ENCODE assay signal across 9 cellular contexts in the genomic region with DNA sequence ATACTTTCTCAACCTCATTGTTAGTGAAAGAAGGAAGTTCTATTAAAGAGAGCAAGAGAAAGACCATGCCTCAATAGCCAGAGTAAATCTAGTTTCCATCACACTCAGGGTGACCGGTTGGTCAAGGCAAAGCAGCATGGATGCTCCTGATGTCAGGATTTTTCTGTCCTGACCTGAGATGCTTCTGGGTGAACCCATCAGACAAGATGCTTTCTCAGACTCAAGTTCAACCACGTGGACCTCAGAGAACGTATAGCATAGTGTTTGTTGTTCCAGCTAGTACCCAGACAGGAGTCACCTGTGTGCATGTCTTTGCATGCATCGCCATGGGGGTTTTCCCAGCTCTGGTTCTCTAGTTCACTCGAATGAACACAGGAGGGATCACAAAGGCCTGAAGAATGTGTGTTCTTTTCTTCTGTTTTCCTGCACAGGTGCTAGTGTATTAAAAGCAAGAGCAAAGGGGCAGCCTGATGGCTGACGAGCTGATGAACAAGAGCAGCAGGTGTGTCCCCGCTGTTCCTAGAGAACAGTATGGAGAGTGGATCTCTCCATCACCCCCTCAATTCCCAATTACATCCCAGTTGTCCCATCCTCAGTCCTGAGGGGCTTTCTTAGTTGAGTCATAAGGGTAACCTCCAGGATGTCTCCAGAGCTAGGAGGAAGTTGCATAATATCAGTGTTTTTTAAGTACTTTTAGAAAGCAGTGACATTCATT.
DNase-seq lines count a peak whose midpoint lies in the region; ATAC-seq, FAIRE-seq and TF ChIP-seq lines count a peak whose summit lies in the region.
"Had no signal": no experiment of that assay in that cellular context is flagged by ENCODE, and none has a peak within 500 bp of the region (broad histone marks: within the 10 kb centered on the region; RNA-seq: fewer than 3 reads in every experiment).

No MANE protein-coding gene starts in this region.

- H3K9me3 ChIP-seq in BE2C, result no peaks in the 10 kb centered on the region

- peak; percentile 99 for FAIRE-seq in GM12892 (lab: Jason Lieb, UNC)
- FAIRE-seq: astrocyte had no signal

- no peaks in the 10 kb centered on the region for H3K27me3 ChIP-seq in BE2C

- H3K36me3 ChIP-seq in BE2C, result no peaks in the 10 kb centered on the region

- DNase-seq in GM12892 (ENCODE audit: insufficient read length) (no peak), NCI-H748 treated with DMSO at 0.1 percent for 48 hours (lab: John Stamatoyannopoulos, UW) (no peak), BE2C (no peak), COLO829 (ENCODE audit: low spot score) (no peak), mesenteric fat pad (ENCODE audit: low spot score) (no peak)

- H3K4me1 ChIP-seq in BE2C, result no peaks in the 10 kb centered on the region

- peak; percentile 77 for TF ChIP-seq POLR2A in GM12892 (IDR thresholded peaks at IDR 0.05; ENCODE audit: low read depth, low read length)

- H3K4me3 ChIP-seq in BE2C (ENCODE audit: low read depth, low read length), result no peak overlapping the region

- TF ChIP-seq CTCF in BE2C (IDR thresholded peaks at IDR 0.05; ENCODE audit: low read depth, low read length), result no peak

- ATAC-seq in GM21367 (IDR thresholded peaks at IDR 0.05; ENCODE audit: unreplicated experiment) (peak; percentile 66), HG03521 (IDR thresholded peaks at IDR 0.05; ENCODE audit: unreplicated experiment) (peak; percentile 58), esophagus mucosa (peak; percentile 95)
